18 cellular contexts compared by ENCODE assay signal in the genomic region with DNA sequence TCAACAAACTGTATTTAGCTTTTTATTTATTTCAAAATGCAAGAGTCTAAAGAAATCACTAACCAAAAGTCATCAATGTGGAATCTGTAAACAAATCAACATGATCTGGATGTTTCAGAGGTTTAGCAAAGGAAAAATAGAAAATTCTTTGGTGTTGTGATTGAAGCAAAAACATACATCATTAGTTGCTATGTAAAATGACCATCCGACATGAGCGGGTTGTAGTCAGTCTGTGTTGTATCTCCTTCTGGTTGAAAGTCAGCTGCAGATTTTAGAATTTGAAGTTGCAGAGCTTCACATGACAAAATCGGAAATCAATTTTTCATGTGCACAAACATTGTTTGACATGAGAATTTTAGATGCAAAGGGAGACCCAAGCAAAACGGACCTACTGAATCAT.
"Had no signal": no experiment of that assay in that cellular context is flagged by ENCODE, and none has a peak within 500 bp of the region (broad histone marks: within the 10 kb centered on the region; RNA-seq: fewer than 3 reads in every experiment).

No MANE protein-coding gene starts in this region.

- H3K9me3 ChIP-seq: SJSA1 had no signal

- FAIRE-seq: RCC 7860 had no signal

- H3K4me3 ChIP-seq: SJSA1 had no signal

- H3K27ac ChIP-seq: SJSA1 had no signal

- H3K27me3 ChIP-seq: SJSA1 had no signal

- DNase-seq: KBM-7, MV-4-11, NCI-H1048, NCI-H1105, NCI-H1417, NCI-H1436 treated with DMSO at 0.1 percent for 48 hours, NCI-H1694, NCI-H187 treated with DMSO at 0.1 percent for 48 hours, NCI-H2029 treated with DMSO at 0.1 percent for 48 hours, NCI-H2227 treated with DMSO at 0.1 percent for 48 hours, NCI-H524 treated with DMSO at 0.1 percent for 48 hours, NCI-H69, NCI-H774, Right ventricle myocardium superior, RPMI8226, SIG-M5 had no signal
